1 cellular context compared by ENCODE assay signal in the genomic region with DNA sequence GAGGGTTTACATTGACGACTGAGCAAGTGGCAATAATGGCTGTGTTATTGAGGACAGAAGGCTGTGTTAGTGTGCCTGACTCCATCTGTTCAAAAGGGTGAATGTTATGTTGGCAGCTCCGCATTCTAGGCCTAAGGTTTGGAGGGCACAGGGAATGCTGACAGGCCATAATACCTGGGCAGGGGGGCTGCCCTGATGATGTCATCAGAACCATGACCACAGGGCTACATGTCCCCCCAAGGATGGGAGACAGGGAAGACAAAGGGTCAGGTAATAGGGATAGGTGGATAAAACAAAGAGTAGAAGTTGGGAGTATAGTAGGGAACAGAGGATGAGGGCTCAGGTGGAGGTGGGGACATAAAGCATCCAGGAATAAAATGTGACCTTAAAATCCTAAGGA.
TF ChIP-seq lines count a peak whose summit lies in the region.

No MANE protein-coding gene starts in this region.

TF ChIP-seq in HepG2, 621 proteins besides CTCF, POLR2A, EP300 and RAD21:
- TF ChIP-seq ZNF790 (CRISPR knock-in tag; IDR thresholded peaks at IDR 0.05; ENCODE audit: borderline replicate concordance): no peak
- no peak for TF ChIP-seq ZSCAN22 (CRISPR knock-in tag; IDR thresholded peaks at IDR 0.05)
- TF ChIP-seq RBM22 (optimal IDR thresholded peaks at IDR 0.05; ENCODE audit: low read length): peak; percentile 74
- no peak for TF ChIP-seq HCFC1 (IDR thresholded peaks at IDR 0.05; ENCODE audit: low read depth, low read length)
- no peak for TF ChIP-seq ZFP82 (CRISPR knock-in tag; IDR thresholded peaks at IDR 0.05; ENCODE audit: borderline replicate concordance)
- peak; percentile 89 for TF ChIP-seq ATF7 (IDR thresholded peaks at IDR 0.05)
- TF ChIP-seq ATF7 (CRISPR knock-in tag; IDR thresholded peaks at IDR 0.05): no peak
- TF ChIP-seq CREB1 (IDR thresholded peaks at IDR 0.05): peak; percentile 71
- no peak for TF ChIP-seq CREB1 (CRISPR knock-in tag; IDR thresholded peaks at IDR 0.05)
- TF ChIP-seq, protein P1, sequence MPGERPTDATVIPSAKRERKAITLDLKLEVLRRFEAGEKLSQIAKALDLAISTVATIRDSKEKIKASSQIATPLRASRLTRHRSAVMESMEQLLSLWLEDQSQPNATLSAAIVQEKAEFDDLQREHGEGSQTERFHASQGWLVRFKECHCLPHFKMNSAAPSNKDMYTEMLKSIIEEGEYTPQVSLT (CRISPR knock-in tag; IDR thresholded peaks at IDR 0.05; ENCODE audit: borderline replicate concordance, low read depth): no peak
- TF ChIP-seq HOXD1 (CRISPR knock-in tag; IDR thresholded peaks at IDR 0.05): no peak
